ENCODE assay signal across 9 cellular contexts in genomic region chr3:39388741-39389248, GRCh38.
DNase-seq lines count a peak whose midpoint lies in the region; ATAC-seq and TF ChIP-seq lines count a peak whose summit lies in the region.
"Had no signal": no experiment of that assay in that cellular context is flagged by ENCODE, and none has a peak within 500 bp of the region (broad histone marks: within the 10 kb centered on the region; RNA-seq: fewer than 3 reads in every experiment).

No MANE protein-coding gene starts in this region.

- H3K36me3 ChIP-seq in BLaER1, result peaks cover 68% of the 10 kb centered on the region
- peaks cover 18% of the 10 kb centered on the region; the same call in 1 of the 2 replicates for H3K36me3 ChIP-seq in SU-DHL-6 (ENCODE audit: low read length)

- peak overlapping the region; percentile 78 for H3K4me2 ChIP-seq in BLaER1
- H3K4me2 ChIP-seq in SU-DHL-6 (ENCODE audit: low read depth, low read length, poor library complexity, severe bottlenecking), result peak overlapping the region; percentile 44

- no peaks in the 10 kb centered on the region for H3F3A ChIP-seq in SU-DHL-6 (ENCODE audit: insufficient read depth)

- H4K20me1 ChIP-seq in BLaER1 (peaks cover 80% of the 10 kb centered on the region), SU-DHL-6 (ENCODE audit: low read depth, low read length) (peaks cover 16% of the 10 kb centered on the region)

- H3K79me2 ChIP-seq in SU-DHL-6 (ENCODE audit: insufficient read depth, low read length), result peaks cover 67% of the 10 kb centered on the region

- ATAC-seq in GM19023 (IDR thresholded peaks at IDR 0.05; ENCODE audit: unreplicated experiment) (peak; percentile 59), HG02870 (IDR thresholded peaks at IDR 0.05; ENCODE audit: unreplicated experiment) (peak; percentile 76)

- H3K27me3 ChIP-seq in BLaER1, result no peaks in the 10 kb centered on the region
- H3K27me3 ChIP-seq in SU-DHL-6 (ENCODE audit: low read length), result no peaks in the 10 kb centered on the region

- H3K4me1 ChIP-seq in BLaER1, result peaks cover 62% of the 10 kb centered on the region

- no peaks in the 10 kb centered on the region for H3K9me2 ChIP-seq in SU-DHL-6 (replicated peaks; ENCODE audit: insufficient read depth, low read length)

- H3K27ac ChIP-seq in BLaER1, result 0 out of 2 replicates have a peak overlapping the region, but pooled peaks have one; percentile 20
- H3K27ac ChIP-seq in SU-DHL-6 (ENCODE audit: low read depth, low read length), result peak overlapping the region; percentile 59
- H3K27ac ChIP-seq: C4-2B had no signal

- H3K9me3 ChIP-seq in BLaER1 (no peaks in the 10 kb centered on the region), SU-DHL-6 (ENCODE audit: insufficient read depth, low read length) (no peaks in the 10 kb centered on the region)

- H3K9ac ChIP-seq in BLaER1 (peak overlapping the region; percentile 28; the same call in 1 of the 2 replicates), SU-DHL-6 (ENCODE audit: low read length) (no peak overlapping the region; the same call in 1 of the 2 replicates)

- 0 out of 2 replicates have a peak overlapping the region, but pooled peaks have one; percentile 12 for H3K4me3 ChIP-seq in BLaER1
- H3K4me3 ChIP-seq in SU-DHL-6 (ENCODE audit: insufficient read depth, low read length, poor library complexity, severe bottlenecking), result no peak overlapping the region

- no peak for DNase-seq in NCI-H2196 treated with DMSO at 0.1 percent for 48 hours (lab: John Stamatoyannopoulos, UW; ENCODE audit: unreplicated experiment)
- DNase-seq in NCI-H146 treated with DMSO at 0.1 percent for 48 hours (lab: John Stamatoyannopoulos, UW; ENCODE audit: unreplicated experiment), result no peak
- no peak for DNase-seq in NCI-H524 (lab: John Stamatoyannopoulos, UW)
- no peak for DNase-seq in activated effector memory CD4-positive, alpha-beta T cell treated with Interleukin-2 at 50 U/mL for 16 hours

- no peak overlapping the region for H2AFZ ChIP-seq in SU-DHL-6 (ENCODE audit: low read depth, low read length, severe bottlenecking)

- no peak for TF ChIP-seq CTCF in SU-DHL-6 (IDR thresholded peaks at IDR 0.05; ENCODE audit: insufficient read depth, low read length, poor library complexity, severe bottlenecking)
